In genomic region chr10:32980558-32981468, GRCh38 we compare ENCODE assay signal across 8 cellular contexts. TPM values are rescaled to one million over a fixed set of nuclear protein-coding genes. Genes with fewer than 3 reads are reported as not detected.
DNase-seq lines count a peak whose midpoint lies in the region; ATAC-seq, FAIRE-seq and TF ChIP-seq lines count a peak whose summit lies in the region.

No MANE protein-coding gene starts in this region.

- FAIRE-seq in HTR-8/SVneo (lab: Jason Lieb, UNC) = peak; percentile 96

- no peaks in the 10 kb centered on the region for H3F3A ChIP-seq in OCI-LY1 (ENCODE audit: insufficient read depth, low read length)

- CTCF ChIA-PET in Caco-2 (lab: Charles Lee) = interaction anchor here (0.6 to 1.7 kb wide), 7 partner anchors 10 to 185 kb away, joined by 3 to 8 read pairs (median 3); no protein-coding TSS in a partner anchor

- H3K4me1 Mint-ChIP-seq in Caco-2 (ENCODE audit: low read depth, unreplicated experiment) = peaks cover 27% of the 10 kb centered on the region

- peak overlapping the region; percentile 75 for H3K4me2 ChIP-seq in OCI-LY1 (ENCODE audit: low read length)

- H3K4me3 Mint-ChIP-seq in Caco-2 (ENCODE audit: unreplicated experiment) = peak overlapping the region; percentile 94

- H3K36me3 ChIP-seq in Caco-2 (ENCODE audit: control insufficient read depth, insufficient read depth, low read length) = no peaks in the 10 kb centered on the region
- H3K36me3 ChIP-seq in OCI-LY1 (ENCODE audit: insufficient read depth, low read length) = no peaks in the 10 kb centered on the region
- no peaks in the 10 kb centered on the region for H3K36me3 ChIP-seq in mucosa of rectum (ENCODE audit: control insufficient read depth in 2 of 2, insufficient read depth in 2 of 2, low read length in 2 of 2)

- peak overlapping the region; percentile 41 for H3K4me3 ChIP-seq in Caco-2 (ENCODE audit: low read depth, low read length)
- H3K4me3 ChIP-seq in OCI-LY1 (ENCODE audit: low read depth, low read length, poor library complexity, severe bottlenecking) = peak overlapping the region; percentile 59
- H3K4me3 ChIP-seq in mucosa of rectum (ENCODE audit: low read length in 2 of 2) = peak overlapping the region; percentile 71 to 82

- H3K9me3 Mint-ChIP-seq in Caco-2 (ENCODE audit: unreplicated experiment) = no peaks in the 10 kb centered on the region

- H2AFZ ChIP-seq in OCI-LY1 (ENCODE audit: low read length) = peak overlapping the region; percentile 32; the same call in 1 of the 2 replicates

- H3K36me3 Mint-ChIP-seq in Caco-2 (ENCODE audit: insufficient read depth, unreplicated experiment) = peaks cover 13% of the 10 kb centered on the region

- no peaks in the 10 kb centered on the region for H3K79me2 ChIP-seq in OCI-LY1 (ENCODE audit: insufficient read depth, low read length)

- peak; percentile 97 for ATAC-seq in GM21381 (IDR thresholded peaks at IDR 0.05; ENCODE audit: unreplicated experiment)

- H3K27me3 ChIP-seq in Caco-2 (replicated peaks; ENCODE audit: control insufficient read depth, insufficient read depth, low read length) (no peaks in the 10 kb centered on the region), OCI-LY1 (ENCODE audit: insufficient read depth, low read length) (no peaks in the 10 kb centered on the region), mucosa of rectum (ENCODE audit: control insufficient read depth in 2 of 2, insufficient read depth in 2 of 2, low read length in 2 of 2) (no peaks in the 10 kb centered on the region)

- TF ChIP-seq POLR2A in erythroblast (IDR thresholded peaks at IDR 0.05; ENCODE audit: low read length) = peak; percentile 87

- H3K9me3 ChIP-seq in Caco-2 = no peaks in the 10 kb centered on the region
- no peaks in the 10 kb centered on the region for H3K9me3 ChIP-seq in OCI-LY1 (ENCODE audit: low read length)
- H3K9me3 ChIP-seq in mucosa of rectum (ENCODE audit: control insufficient read depth in 2 of 2, low read length in 2 of 2) = no peaks in the 10 kb centered on the region

- intact Hi-C loops in Caco-2 (cut with micrococcal nuclease; ENCODE audit: unreplicated experiment) = loop anchor here (1.0 kb wide), 5 partner anchors 10 to 175 kb away; partner anchors contain the start of gene ITGB1

- TF ChIP-seq CTCF in Caco-2 (IDR thresholded peaks at IDR 0.05; ENCODE audit: insufficient read depth in 1 of 2, low read depth in 1 of 2, low read length in 1 of 2, severe bottlenecking in 1 of 2, unreplicated experiment in 1 of 2) (no peak), OCI-LY1 (IDR thresholded peaks at IDR 0.05; ENCODE audit: low read length) (no peak)

- no peaks in the 10 kb centered on the region for H3K27me3 Mint-ChIP-seq in Caco-2 (ENCODE audit: insufficient read depth, unreplicated experiment)

- no peaks in the 10 kb centered on the region for H4K20me1 ChIP-seq in OCI-LY1 (ENCODE audit: insufficient read depth, low read length)

- H3K9ac ChIP-seq in OCI-LY1 (ENCODE audit: low read length) (peak overlapping the region; percentile 61), mucosa of rectum (ENCODE audit: low read depth in 1 of 2, low read length in 2 of 2) (peak overlapping the region; percentile 81 to 87)

- DNase-seq in Caco-2 = peak; percentile 92 to 96
- peak; percentile 88 for DNase-seq in HTR-8/SVneo (ENCODE audit: insufficient read length, low spot score)
- DNase-seq in activated T-cell treated with anti-CD3 and anti-CD28 coated beads for 1 hour (ENCODE audit: low read depth) = peak; percentile 70
- peak; percentile 92 for DNase-seq in erythroblast (lab: John Stamatoyannopoulos, UW)
- peak; percentile 67 to 71 for DNase-seq in stimulated activated CD8-positive, alpha-beta memory T cell treated with anti-CD3 and anti-CD28 coated beads, Interleukin-4, amount 100 ng/mL, for 4 hours (ENCODE audit: low read depth in 2 of 2, low spot score in 1 of 2)

- peak overlapping the region; percentile 97 for H3K27ac Mint-ChIP-seq in Caco-2 (ENCODE audit: unreplicated experiment)

- H3K9me2 ChIP-seq in OCI-LY1 (ENCODE audit: low read depth, low read length) = no peaks in the 10 kb centered on the region

- H3K4me1 ChIP-seq in Caco-2 = peaks cover 42% of the 10 kb centered on the region
- peaks cover 54% of the 10 kb centered on the region for H3K4me1 ChIP-seq in OCI-LY1 (ENCODE audit: insufficient read depth, low read length, severe bottlenecking)
- H3K4me1 ChIP-seq in mucosa of rectum (ENCODE audit: control insufficient read depth in 2 of 2, insufficient read depth in 2 of 2, low read length in 2 of 2) = peaks cover 13 to 22% of the 10 kb centered on the region in 2 donors

- POLR2A ChIA-PET in Caco-2 (lab: Charles Lee) = interaction anchor here (0.6 to 1.9 kb wide), 9 partner anchors 9 to 42 kb away, joined by 3 to 25 read pairs (median 6); no protein-coding TSS in a partner anchor

- peak overlapping the region; percentile 81 for H3K27ac ChIP-seq in OCI-LY1 (ENCODE audit: low read depth, low read length, poor library complexity, severe bottlenecking)
- peak overlapping the region; percentile 90 to 97 for H3K27ac ChIP-seq in mucosa of rectum (ENCODE audit: low read depth in 2 of 2, low read length in 2 of 2)

- BruUV-seq in Caco-2 (replicated peaks; lab: Mats Ljungman, UMichigan) = TSS peak; percentile 87

RNA-seq across cellular contexts. Expression of gene ITGB1, which starts 22.8 kb away (rescaled TPM):
- 404 and 474 TPM in 2 replicates for total RNA-seq in Caco-2 (2022)

Comparison
In these comparisons a context has a peak if more than half of its experiments do, and no peak if none do; other contexts are left out.
1. Peak in every context shown above with its lines: DNase-seq, ATAC-seq, H3K4me3 ChIP-seq and H3K27ac ChIP-seq.